ENCODE assay signal across 10 cellular contexts in genomic region chr7:43298617-43299016, GRCh38.
"Had no signal": no experiment of that assay in that cellular context is flagged by ENCODE, and none has a peak within 500 bp of the region (broad histone marks: within the 10 kb centered on the region; RNA-seq: fewer than 3 reads in every experiment).

No MANE protein-coding gene starts in this region.

- H3K9me3 ChIP-seq: HAP-1 had no signal

- H3K27ac ChIP-seq: GM23248 had no signal

- DNase-seq: GM23248, GOT3, H7, H9, HCEC 1CT, HFFc6 had no signal

- H3K36me3 ChIP-seq: HAP-1 had no signal

- H3K9ac ChIP-seq: GM23248 had no signal

- H3K4me2 ChIP-seq: GM23338 had no signal

- ATAC-seq: GM23338, HCT116 had no signal

- H3K4me3 ChIP-seq: GM23248, GM23338, HAP-1 had no signal

- H2AFZ ChIP-seq: GM23248, GM23338 had no signal

- H3K4me1 ChIP-seq: HAP-1 had no signal

- FAIRE-seq: H54 had no signal
